Comparison of ENCODE assay signal across 1 cellular context in the genomic region with DNA sequence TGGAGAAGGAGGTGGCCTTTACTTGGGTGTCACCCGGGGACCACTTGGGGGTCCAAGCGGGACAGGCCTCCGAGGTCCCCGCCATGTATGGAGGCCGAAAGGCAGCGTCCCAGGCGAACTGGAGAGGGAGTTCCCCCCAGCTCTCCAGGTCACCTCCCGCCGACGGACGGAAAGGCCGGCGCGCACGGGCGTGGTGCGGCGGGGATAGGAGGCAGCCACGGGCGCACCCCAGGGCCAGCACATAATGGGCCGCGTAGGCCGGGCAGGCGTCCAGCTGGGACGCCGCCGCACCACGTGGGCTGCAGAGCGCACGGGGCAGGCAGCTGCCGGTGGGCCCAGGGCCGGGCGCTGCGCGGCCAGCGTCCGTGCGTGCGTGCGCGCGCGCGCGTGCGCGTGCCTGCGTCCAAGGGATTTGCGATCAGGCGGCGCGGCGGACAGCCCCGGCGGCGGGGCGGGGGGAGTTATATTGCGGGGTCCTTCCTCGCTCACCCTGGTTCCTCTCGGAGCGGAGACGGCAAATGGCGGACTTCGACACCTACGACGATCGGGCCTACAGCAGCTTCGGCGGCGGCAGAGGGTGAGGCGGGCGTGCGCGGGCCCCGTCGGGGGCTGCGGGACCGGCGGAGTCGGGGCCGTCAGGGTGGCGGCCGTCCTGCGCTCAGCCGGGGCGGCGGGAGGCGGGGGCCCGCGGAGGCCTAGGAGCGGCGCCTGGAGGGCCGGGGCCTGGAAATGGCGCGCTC.
A peak's percentile ranks its signal among the peaks of the same experiment; 100 is the strongest.
TF ChIP-seq lines count a peak whose summit lies in the region.

A gene (plus strand): TSS at position 491 of the 740 bp plus-strand sequence. CDS start 28 bp downstream, at position 519.

TF ChIP-seq in K562, 482 proteins besides CTCF, POLR2A, EP300 and RAD21 (continued from another document and continues in another):
- TF ChIP-seq BHLHE40 (IDR thresholded peaks at IDR 0.05; ENCODE audit: low read length) (peak; percentile 97), NR2C1 (IDR thresholded peaks at IDR 0.05) (no peak), NR2C1 (tag; IDR thresholded peaks at IDR 0.05) (no peak), SRSF3 (IDR thresholded peaks at IDR 0.05; ENCODE audit: insufficient read depth, low read length) (no peak), SMARCB1 (IDR thresholded peaks at IDR 0.05; ENCODE audit: insufficient read length, low read depth) (no peak), ZNF24 (IDR thresholded peaks at IDR 0.05) (peak; percentile 82), CBFA2T3 (IDR thresholded peaks at IDR 0.05) (no peak), TEAD1 (CRISPR knock-in tag; IDR thresholded peaks at IDR 0.05) (peak in 1 of 2 experiments; percentile 97; a peak in 2 of 4 replicates), ZBTB17 (CRISPR knock-in tag; IDR thresholded peaks at IDR 0.05) (0 out of 2 replicates have a peak, but pooled peaks have one; percentile 55), BMI1 (IDR thresholded peaks at IDR 0.05; ENCODE audit: low read length) (no peak), ZZZ3 (IDR thresholded peaks at IDR 0.05) (no peak), HDAC3 (IDR thresholded peaks at IDR 0.05; ENCODE audit: borderline replicate concordance, partially characterized antibody) (no peak), SMARCE1 (IDR thresholded peaks at IDR 0.05) (no peak), HNRNPUL1 (IDR thresholded peaks at IDR 0.05; ENCODE audit: low read length) (no peak), HCFC1 (IDR thresholded peaks at IDR 0.05; ENCODE audit: low read depth, low read length) (peak; percentile 53; the same call in 1 of the 2 replicates), NR2F6 (CRISPR knock-in tag; IDR thresholded peaks at IDR 0.05) (no peak), TCF7L2 (IDR thresholded peaks at IDR 0.05; ENCODE audit: low read depth, low read length) (no peak), GTF2A2 (tag; IDR thresholded peaks at IDR 0.05) (peak; percentile 62), BACH1 (tag; IDR thresholded peaks at IDR 0.05) (no peak), POLR2AphosphoS2 (IDR thresholded peaks at IDR 0.05; ENCODE audit: low read length) (no peak), NRF1 (conservative IDR thresholded peaks at IDR 0.05 in 1 of 2, IDR thresholded peaks at IDR 0.05 in 1 of 2) (peak; percentile 94 to 96), TAF15 (IDR thresholded peaks at IDR 0.05; ENCODE audit: low read depth, low read length) (no peak), C11orf30 (IDR thresholded peaks at IDR 0.05; ENCODE audit: low read depth) (no peak), KDM5B (IDR thresholded peaks at IDR 0.05; ENCODE audit: insufficient replicate concordance, low read depth, low read length) (peak; percentile 76)
- TF ChIP-seq, protein P1, sequence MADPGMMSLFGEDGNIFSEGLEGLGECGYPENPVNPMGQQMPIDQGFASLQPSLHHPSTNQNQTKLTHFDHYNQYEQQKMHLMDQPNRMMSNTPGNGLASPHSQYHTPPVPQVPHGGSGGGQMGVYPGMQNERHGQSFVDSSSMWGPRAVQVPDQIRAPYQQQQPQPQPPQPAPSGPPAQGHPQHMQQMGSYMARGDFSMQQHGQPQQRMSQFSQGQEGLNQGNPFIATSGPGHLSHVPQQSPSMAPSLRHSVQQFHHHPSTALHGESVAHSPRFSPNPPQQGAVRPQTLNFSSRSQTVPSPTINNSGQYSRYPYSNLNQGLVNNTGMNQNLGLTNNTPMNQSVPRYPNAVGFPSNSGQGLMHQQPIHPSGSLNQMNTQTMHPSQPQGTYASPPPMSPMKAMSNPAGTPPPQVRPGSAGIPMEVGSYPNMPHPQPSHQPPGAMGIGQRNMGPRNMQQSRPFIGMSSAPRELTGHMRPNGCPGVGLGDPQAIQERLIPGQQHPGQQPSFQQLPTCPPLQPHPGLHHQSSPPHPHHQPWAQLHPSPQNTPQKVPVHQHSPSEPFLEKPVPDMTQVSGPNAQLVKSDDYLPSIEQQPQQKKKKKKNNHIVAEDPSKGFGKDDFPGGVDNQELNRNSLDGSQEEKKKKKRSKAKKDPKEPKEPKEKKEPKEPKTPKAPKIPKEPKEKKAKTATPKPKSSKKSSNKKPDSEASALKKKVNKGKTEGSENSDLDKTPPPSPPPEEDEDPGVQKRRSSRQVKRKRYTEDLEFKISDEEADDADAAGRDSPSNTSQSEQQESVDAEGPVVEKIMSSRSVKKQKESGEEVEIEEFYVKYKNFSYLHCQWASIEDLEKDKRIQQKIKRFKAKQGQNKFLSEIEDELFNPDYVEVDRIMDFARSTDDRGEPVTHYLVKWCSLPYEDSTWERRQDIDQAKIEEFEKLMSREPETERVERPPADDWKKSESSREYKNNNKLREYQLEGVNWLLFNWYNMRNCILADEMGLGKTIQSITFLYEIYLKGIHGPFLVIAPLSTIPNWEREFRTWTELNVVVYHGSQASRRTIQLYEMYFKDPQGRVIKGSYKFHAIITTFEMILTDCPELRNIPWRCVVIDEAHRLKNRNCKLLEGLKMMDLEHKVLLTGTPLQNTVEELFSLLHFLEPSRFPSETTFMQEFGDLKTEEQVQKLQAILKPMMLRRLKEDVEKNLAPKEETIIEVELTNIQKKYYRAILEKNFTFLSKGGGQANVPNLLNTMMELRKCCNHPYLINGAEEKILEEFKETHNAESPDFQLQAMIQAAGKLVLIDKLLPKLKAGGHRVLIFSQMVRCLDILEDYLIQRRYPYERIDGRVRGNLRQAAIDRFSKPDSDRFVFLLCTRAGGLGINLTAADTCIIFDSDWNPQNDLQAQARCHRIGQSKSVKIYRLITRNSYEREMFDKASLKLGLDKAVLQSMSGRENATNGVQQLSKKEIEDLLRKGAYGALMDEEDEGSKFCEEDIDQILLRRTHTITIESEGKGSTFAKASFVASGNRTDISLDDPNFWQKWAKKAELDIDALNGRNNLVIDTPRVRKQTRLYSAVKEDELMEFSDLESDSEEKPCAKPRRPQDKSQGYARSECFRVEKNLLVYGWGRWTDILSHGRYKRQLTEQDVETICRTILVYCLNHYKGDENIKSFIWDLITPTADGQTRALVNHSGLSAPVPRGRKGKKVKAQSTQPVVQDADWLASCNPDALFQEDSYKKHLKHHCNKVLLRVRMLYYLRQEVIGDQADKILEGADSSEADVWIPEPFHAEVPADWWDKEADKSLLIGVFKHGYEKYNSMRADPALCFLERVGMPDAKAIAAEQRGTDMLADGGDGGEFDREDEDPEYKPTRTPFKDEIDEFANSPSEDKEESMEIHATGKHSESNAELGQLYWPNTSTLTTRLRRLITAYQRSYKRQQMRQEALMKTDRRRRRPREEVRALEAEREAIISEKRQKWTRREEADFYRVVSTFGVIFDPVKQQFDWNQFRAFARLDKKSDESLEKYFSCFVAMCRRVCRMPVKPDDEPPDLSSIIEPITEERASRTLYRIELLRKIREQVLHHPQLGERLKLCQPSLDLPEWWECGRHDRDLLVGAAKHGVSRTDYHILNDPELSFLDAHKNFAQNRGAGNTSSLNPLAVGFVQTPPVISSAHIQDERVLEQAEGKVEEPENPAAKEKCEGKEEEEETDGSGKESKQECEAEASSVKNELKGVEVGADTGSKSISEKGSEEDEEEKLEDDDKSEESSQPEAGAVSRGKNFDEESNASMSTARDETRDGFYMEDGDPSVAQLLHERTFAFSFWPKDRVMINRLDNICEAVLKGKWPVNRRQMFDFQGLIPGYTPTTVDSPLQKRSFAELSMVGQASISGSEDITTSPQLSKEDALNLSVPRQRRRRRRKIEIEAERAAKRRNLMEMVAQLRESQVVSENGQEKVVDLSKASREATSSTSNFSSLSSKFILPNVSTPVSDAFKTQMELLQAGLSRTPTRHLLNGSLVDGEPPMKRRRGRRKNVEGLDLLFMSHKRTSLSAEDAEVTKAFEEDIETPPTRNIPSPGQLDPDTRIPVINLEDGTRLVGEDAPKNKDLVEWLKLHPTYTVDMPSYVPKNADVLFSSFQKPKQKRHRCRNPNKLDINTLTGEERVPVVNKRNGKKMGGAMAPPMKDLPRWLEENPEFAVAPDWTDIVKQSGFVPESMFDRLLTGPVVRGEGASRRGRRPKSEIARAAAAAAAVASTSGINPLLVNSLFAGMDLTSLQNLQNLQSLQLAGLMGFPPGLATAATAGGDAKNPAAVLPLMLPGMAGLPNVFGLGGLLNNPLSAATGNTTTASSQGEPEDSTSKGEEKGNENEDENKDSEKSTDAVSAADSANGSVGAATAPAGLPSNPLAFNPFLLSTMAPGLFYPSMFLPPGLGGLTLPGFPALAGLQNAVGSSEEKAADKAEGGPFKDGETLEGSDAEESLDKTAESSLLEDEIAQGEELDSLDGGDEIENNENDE (IDR thresholded peaks at IDR 0.05; ENCODE audit: low read depth, low read length): no peak
- TF ChIP-seq, protein P2, sequence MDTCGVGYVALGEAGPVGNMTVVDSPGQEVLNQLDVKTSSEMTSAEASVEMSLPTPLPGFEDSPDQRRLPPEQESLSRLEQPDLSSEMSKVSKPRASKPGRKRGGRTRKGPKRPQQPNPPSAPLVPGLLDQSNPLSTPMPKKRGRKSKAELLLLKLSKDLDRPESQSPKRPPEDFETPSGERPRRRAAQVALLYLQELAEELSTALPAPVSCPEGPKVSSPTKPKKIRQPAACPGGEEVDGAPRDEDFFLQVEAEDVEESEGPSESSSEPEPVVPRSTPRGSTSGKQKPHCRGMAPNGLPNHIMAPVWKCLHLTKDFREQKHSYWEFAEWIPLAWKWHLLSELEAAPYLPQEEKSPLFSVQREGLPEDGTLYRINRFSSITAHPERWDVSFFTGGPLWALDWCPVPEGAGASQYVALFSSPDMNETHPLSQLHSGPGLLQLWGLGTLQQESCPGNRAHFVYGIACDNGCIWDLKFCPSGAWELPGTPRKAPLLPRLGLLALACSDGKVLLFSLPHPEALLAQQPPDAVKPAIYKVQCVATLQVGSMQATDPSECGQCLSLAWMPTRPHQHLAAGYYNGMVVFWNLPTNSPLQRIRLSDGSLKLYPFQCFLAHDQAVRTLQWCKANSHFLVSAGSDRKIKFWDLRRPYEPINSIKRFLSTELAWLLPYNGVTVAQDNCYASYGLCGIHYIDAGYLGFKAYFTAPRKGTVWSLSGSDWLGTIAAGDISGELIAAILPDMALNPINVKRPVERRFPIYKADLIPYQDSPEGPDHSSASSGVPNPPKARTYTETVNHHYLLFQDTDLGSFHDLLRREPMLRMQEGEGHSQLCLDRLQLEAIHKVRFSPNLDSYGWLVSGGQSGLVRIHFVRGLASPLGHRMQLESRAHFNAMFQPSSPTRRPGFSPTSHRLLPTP (IDR thresholded peaks at IDR 0.05; ENCODE audit: borderline replicate concordance, extremely low read depth, insufficient read length): no peak
- TF ChIP-seq, protein P3, sequence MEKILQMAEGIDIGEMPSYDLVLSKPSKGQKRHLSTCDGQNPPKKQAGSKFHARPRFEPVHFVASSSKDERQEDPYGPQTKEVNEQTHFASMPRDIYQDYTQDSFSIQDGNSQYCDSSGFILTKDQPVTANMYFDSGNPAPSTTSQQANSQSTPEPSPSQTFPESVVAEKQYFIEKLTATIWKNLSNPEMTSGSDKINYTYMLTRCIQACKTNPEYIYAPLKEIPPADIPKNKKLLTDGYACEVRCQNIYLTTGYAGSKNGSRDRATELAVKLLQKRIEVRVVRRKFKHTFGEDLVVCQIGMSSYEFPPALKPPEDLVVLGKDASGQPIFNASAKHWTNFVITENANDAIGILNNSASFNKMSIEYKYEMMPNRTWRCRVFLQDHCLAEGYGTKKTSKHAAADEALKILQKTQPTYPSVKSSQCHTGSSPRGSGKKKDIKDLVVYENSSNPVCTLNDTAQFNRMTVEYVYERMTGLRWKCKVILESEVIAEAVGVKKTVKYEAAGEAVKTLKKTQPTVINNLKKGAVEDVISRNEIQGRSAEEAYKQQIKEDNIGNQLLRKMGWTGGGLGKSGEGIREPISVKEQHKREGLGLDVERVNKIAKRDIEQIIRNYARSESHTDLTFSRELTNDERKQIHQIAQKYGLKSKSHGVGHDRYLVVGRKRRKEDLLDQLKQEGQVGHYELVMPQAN (IDR thresholded peaks at IDR 0.05; ENCODE audit: borderline replicate concordance): peak; percentile 80; the same call in 1 of the 2 replicates
- TF ChIP-seq, protein P4, sequence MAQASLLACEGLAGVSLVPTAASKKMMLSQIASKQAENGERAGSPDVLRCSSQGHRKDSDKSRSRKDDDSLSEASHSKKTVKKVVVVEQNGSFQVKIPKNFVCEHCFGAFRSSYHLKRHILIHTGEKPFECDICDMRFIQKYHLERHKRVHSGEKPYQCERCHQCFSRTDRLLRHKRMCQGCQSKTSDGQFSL (CRISPR knock-in tag; IDR thresholded peaks at IDR 0.05): peak; percentile 94
- TF ChIP-seq, protein P4 (tag; IDR thresholded peaks at IDR 0.05): 0 out of 4 replicates have a peak, but pooled peaks of 1 of the 2 experiments have one; percentile 66
- TF ChIP-seq, protein P5, sequence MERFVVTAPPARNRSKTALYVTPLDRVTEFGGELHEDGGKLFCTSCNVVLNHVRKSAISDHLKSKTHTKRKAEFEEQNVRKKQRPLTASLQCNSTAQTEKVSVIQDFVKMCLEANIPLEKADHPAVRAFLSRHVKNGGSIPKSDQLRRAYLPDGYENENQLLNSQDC (CRISPR knock-in tag; IDR thresholded peaks at IDR 0.05): no peak
- TF ChIP-seq, protein P6, sequence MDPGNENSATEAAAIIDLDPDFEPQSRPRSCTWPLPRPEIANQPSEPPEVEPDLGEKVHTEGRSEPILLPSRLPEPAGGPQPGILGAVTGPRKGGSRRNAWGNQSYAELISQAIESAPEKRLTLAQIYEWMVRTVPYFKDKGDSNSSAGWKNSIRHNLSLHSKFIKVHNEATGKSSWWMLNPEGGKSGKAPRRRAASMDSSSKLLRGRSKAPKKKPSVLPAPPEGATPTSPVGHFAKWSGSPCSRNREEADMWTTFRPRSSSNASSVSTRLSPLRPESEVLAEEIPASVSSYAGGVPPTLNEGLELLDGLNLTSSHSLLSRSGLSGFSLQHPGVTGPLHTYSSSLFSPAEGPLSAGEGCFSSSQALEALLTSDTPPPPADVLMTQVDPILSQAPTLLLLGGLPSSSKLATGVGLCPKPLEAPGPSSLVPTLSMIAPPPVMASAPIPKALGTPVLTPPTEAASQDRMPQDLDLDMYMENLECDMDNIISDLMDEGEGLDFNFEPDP (CRISPR knock-in tag; IDR thresholded peaks at IDR 0.05): peak; percentile 28; the same call in 1 of the 2 replicates
- TF ChIP-seq, protein P7, sequence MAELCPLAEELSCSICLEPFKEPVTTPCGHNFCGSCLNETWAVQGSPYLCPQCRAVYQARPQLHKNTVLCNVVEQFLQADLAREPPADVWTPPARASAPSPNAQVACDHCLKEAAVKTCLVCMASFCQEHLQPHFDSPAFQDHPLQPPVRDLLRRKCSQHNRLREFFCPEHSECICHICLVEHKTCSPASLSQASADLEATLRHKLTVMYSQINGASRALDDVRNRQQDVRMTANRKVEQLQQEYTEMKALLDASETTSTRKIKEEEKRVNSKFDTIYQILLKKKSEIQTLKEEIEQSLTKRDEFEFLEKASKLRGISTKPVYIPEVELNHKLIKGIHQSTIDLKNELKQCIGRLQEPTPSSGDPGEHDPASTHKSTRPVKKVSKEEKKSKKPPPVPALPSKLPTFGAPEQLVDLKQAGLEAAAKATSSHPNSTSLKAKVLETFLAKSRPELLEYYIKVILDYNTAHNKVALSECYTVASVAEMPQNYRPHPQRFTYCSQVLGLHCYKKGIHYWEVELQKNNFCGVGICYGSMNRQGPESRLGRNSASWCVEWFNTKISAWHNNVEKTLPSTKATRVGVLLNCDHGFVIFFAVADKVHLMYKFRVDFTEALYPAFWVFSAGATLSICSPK (IDR thresholded peaks at IDR 0.05; ENCODE audit: borderline replicate concordance): no peak
- TF ChIP-seq, protein P8, sequence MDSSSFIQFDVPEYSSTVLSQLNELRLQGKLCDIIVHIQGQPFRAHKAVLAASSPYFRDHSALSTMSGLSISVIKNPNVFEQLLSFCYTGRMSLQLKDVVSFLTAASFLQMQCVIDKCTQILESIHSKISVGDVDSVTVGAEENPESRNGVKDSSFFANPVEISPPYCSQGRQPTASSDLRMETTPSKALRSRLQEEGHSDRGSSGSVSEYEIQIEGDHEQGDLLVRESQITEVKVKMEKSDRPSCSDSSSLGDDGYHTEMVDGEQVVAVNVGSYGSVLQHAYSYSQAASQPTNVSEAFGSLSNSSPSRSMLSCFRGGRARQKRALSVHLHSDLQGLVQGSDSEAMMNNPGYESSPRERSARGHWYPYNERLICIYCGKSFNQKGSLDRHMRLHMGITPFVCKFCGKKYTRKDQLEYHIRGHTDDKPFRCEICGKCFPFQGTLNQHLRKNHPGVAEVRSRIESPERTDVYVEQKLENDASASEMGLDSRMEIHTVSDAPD (CRISPR knock-in tag; IDR thresholded peaks at IDR 0.05): no peak
